In the genomic region with DNA sequence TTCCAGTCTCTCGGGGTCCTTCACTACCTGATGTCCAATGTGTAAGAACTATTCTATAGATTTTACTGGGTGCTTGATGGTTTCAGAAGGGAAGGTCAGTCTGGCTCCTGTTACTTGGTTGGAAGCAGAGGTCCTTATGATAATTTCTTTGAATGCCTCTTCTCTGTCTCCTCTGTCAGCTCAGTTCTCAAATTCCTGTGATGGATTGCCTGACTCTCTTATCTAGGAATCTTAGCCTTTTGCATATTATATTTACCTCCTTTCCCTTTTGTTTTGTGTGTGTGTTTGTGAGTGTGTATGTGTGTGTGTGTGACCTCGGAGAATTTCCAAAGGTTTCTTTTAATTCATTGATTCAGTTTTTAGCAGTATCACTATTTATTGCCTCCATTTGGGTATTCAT, we compare ENCODE assay signal across 18 cellular contexts.
"Had no signal": no experiment of that assay in that cellular context is flagged by ENCODE, and none has a peak within 500 bp of the region (broad histone marks: within the 10 kb centered on the region; RNA-seq: fewer than 3 reads in every experiment).

No MANE protein-coding gene starts in this region.

- H3K36me3 Mint-ChIP-seq: memory B cell; natural killer cell treated with Interleukin-12 subunit alpha and Interleukin-12 subunit beta and Interleukin-15 and Interleukin-18, amount 100 ng/mL, for 72 hours; stimulated activated memory B cell treated with anti-CD40 and anti-IgM and Interleukin-4, amounts not matched to agents 10 μg/mL and 1 μg/mL and 100 μg/mL, for 72 hours had no signal

- H3K27ac Mint-ChIP-seq: memory B cell; natural killer cell treated with Interleukin-12 subunit alpha and Interleukin-12 subunit beta and Interleukin-15 and Interleukin-18, amount 100 ng/mL, for 72 hours; stimulated activated memory B cell treated with anti-CD40 and anti-IgM and Interleukin-4, amounts not matched to agents 10 μg/mL and 1 μg/mL and 100 μg/mL, for 72 hours; stimulated activated naive CD8-positive, alpha-beta T cell treated with anti-CD3 and anti-CD28 coated beads, Interleukin-15, Interleukin-2, amounts not matched to agents 100 ng/mL and 50 ng/mL, for 24 hours had no signal

- DNase-seq: cortex of kidney; dorsolateral prefrontal cortex; effector CD8-positive, alpha-beta T cell; heart left ventricle; hippocampal formation; left lung; lower lobe of right lung; midbrain; psoas muscle; retina; right lobe of liver; stimulated activated CD4-positive, alpha-beta T cell treated with anti-CD3 and anti-CD28 coated beads, Interleukin-4, amount 100 ng/mL, for 24 hours; testis had no signal

- H3K4me1 ChIP-seq: psoas muscle, right lobe of liver had no signal

- H3K27ac ChIP-seq: heart left ventricle, lower lobe of right lung, psoas muscle, right lobe of liver, testis had no signal

- ATAC-seq: heart left ventricle; lower lobe of right lung; natural killer cell treated with Interleukin-12 subunit alpha and Interleukin-12 subunit beta and Interleukin-15 and Interleukin-18, amount 100 ng/mL, for 72 hours; psoas muscle; right lobe of liver; stimulated activated memory B cell treated with anti-CD40 and anti-IgM and Interleukin-4, amounts not matched to agents 10 μg/mL and 1 μg/mL and 100 μg/mL, for 72 hours had no signal

- H3K9me3 ChIP-seq: heart left ventricle, left lung, lower lobe of right lung, psoas muscle, right lobe of liver, testis, tibial nerve had no signal

- H3K36me3 ChIP-seq: heart left ventricle, left lung, lower lobe of right lung, right lobe of liver, tibial nerve had no signal

- H3K27me3 ChIP-seq: dorsolateral prefrontal cortex, heart left ventricle, left lung, right lobe of liver, testis, tibial nerve had no signal

- H3K4me3 ChIP-seq: dorsolateral prefrontal cortex, heart left ventricle, left lung, lower lobe of right lung, psoas muscle, right lobe of liver, testis, tibial nerve had no signal

- H3K9me3 Mint-ChIP-seq: natural killer cell treated with Interleukin-12 subunit alpha and Interleukin-12 subunit beta and Interleukin-15 and Interleukin-18, amount 100 ng/mL, for 72 hours; stimulated activated naive CD8-positive, alpha-beta T cell treated with anti-CD3 and anti-CD28 coated beads, Interleukin-15, Interleukin-2, amounts not matched to agents 100 ng/mL and 50 ng/mL, for 24 hours had no signal

- H3K4me3 Mint-ChIP-seq: memory B cell; natural killer cell treated with Interleukin-12 subunit alpha and Interleukin-12 subunit beta and Interleukin-15 and Interleukin-18, amount 100 ng/mL, for 72 hours; stimulated activated memory B cell treated with anti-CD40 and anti-IgM and Interleukin-4, amounts not matched to agents 10 μg/mL and 1 μg/mL and 100 μg/mL, for 72 hours; stimulated activated naive CD8-positive, alpha-beta T cell treated with anti-CD3 and anti-CD28 coated beads, Interleukin-15, Interleukin-2, amounts not matched to agents 100 ng/mL and 50 ng/mL, for 24 hours had no signal
